8 cellular contexts compared by ENCODE assay signal in genomic region chr12:30795660-30796507, GRCh38. TPM values are rescaled to one million over a fixed set of nuclear protein-coding genes. Genes with fewer than 3 reads are reported as not detected.
DNase-seq lines count a peak whose midpoint lies in the region; ATAC-seq and TF ChIP-seq lines count a peak whose summit lies in the region.

No MANE protein-coding gene starts in this region.

- DNase-seq in COR-L47 (lab: John Stamatoyannopoulos, UW) (peak; percentile 9), T-cell (peak in 29 of 34 experiments; percentile 4 to 52 (median 29)), breast epithelium (ENCODE audit: low spot score in 2 of 2) (peak in 1 of 2 donors; percentile 56), iris pigment epithelial cell (ENCODE audit: low read depth) (peak; percentile 83), spleen (peak; percentile 88), cortex of kidney (lab: John Stamatoyannopoulos, UW) (no peak)

- POLR2A ChIA-PET in T-cell (lab: Charles Lee) = no interaction called here

- no peaks in the 10 kb centered on the region for H3K36me3 Mint-ChIP-seq in T-cell

- no peaks in the 10 kb centered on the region for H3K9me3 Mint-ChIP-seq in T-cell

- H3K27ac Mint-ChIP-seq in T-cell = no peak overlapping the region

- peak overlapping the region; percentile 69 to 74 (median 73) for H3K4me3 Mint-ChIP-seq in T-cell

- no peak for TF ChIP-seq CTCF in breast epithelium (IDR thresholded peaks at IDR 0.05)
- TF ChIP-seq CTCF in spleen (IDR thresholded peaks at IDR 0.05 in 8 of 11, conservative IDR thresholded peaks at IDR 0.05 in 3 of 11) = peak in 5 of 11 experiments; percentile 10 to 48 (median 26)

- H3K27me3 Mint-ChIP-seq in T-cell = peaks cover 37 to 49% of the 10 kb centered on the region in 2 donors

- H3K27me3 ChIP-seq in breast epithelium = peaks cover 0 to 6% of the 10 kb centered on the region in 2 donors
- peaks cover 0 to 40% (median 15%) of the 10 kb centered on the region in 7 donors for H3K27me3 ChIP-seq in spleen (replicated peaks in 1 of 7)

- H3K36me3 ChIP-seq in breast epithelium = no peaks in the 10 kb centered on the region
- no peaks in the 10 kb centered on the region for H3K36me3 ChIP-seq in spleen

- H3K27ac ChIP-seq in breast epithelium (peak overlapping the region; percentile 52 to 56), spleen (peak overlapping the region; percentile 18 to 83 (median 74))

- intact Hi-C loops in breast epithelium (cut with DNase I; ENCODE audit: low total_unique reads) (no loop called here), spleen (cut with DNase I; ENCODE audit: low total_unique reads) (no loop called here)

- H3K4me1 ChIP-seq in breast epithelium (peaks cover 0 to 3% of the 10 kb centered on the region in 2 donors), spleen (peaks cover 9 to 35% (median 25%) of the 10 kb centered on the region in 6 donors)

- H3K4me1 Mint-ChIP-seq in T-cell = peaks cover 13 to 22% (median 17%) of the 10 kb centered on the region in 3 donors

- H3K9me3 ChIP-seq in breast epithelium (no peaks in the 10 kb centered on the region), spleen (no peaks in the 10 kb centered on the region)

- ATAC-seq in GM19452 (IDR thresholded peaks at IDR 0.05; ENCODE audit: unreplicated experiment) (peak; percentile 95), HG03520 (IDR thresholded peaks at IDR 0.05; ENCODE audit: unreplicated experiment) (peak; percentile 87), T-cell (replicated peaks in 1 of 4) (peak; percentile 68 to 83 (median 76))

- CTCF ChIA-PET in T-cell (lab: Charles Lee) = interaction anchor here in 1 of 2 donors (0.6 to 1.7 kb wide), 3 partner anchors 11 to 67 kb away, joined by 3 to 5 read pairs (median 5); no protein-coding TSS in a partner anchor

- TF ChIP-seq POLR2A in breast epithelium (IDR thresholded peaks at IDR 0.05) = no peak
- TF ChIP-seq POLR2A in spleen (IDR thresholded peaks at IDR 0.05) = no peak

- H3K4me3 ChIP-seq in breast epithelium (peak overlapping the region; percentile 41 to 86 (median 59)), spleen (peak overlapping the region; percentile 48 to 73 (median 52))

- 1 to 4% (median 1%) methylated on average over 47 to 70 of the region's 70 CpGs for WGBS in spleen, 5 donors

RNA-seq across cellular contexts. Expression of gene CAPRIN2, which starts 41.1 kb away (rescaled TPM):
- total RNA-seq in T-cell (10 to 100 TPM; 26.3 to 38.9 (median 33.3) TPM), breast epithelium (10 to 100 TPM; 21.8 to 37.9 (median 29.8) TPM), spleen (10 to 100 TPM; 20.5 to 54.5 (median 26.8) TPM)
- polyA plus RNA-seq in spleen = 10 to 100 TPM; 11.4 to 22.9 (median 16.4) TPM
